ENCODE assay signal across 14 cellular contexts in genomic region chr13:24267801-24268200, GRCh38. TPM values are rescaled to one million over a fixed set of nuclear protein-coding genes. Genes with fewer than 3 reads are reported as not detected.
DNase-seq lines count a peak whose midpoint lies in the region; ATAC-seq and TF ChIP-seq lines count a peak whose summit lies in the region.
"Had no signal": no experiment of that assay in that cellular context is flagged by ENCODE, and none has a peak within 500 bp of the region (broad histone marks: within the 10 kb centered on the region; RNA-seq: fewer than 3 reads in every experiment).

No MANE protein-coding gene starts in this region.

- H3K4me3 Mint-ChIP-seq in IgD-negative memory B cell: peak overlapping the region; percentile 69 to 90 (median 84)
- H3K4me3 Mint-ChIP-seq: brain, WTC11 had no signal

- H3K79me2 ChIP-seq in parathyroid adenoma: no peaks in the 10 kb centered on the region

- H3K9ac ChIP-seq in BLaER1 (no peak overlapping the region), parathyroid adenoma (no peak overlapping the region)

- no peaks in the 10 kb centered on the region for H3K27me3 ChIP-seq in BLaER1
- H3K27me3 ChIP-seq in dorsolateral prefrontal cortex: no peaks in the 10 kb centered on the region
- no peaks in the 10 kb centered on the region for H3K27me3 ChIP-seq in parathyroid adenoma (ENCODE audit: control insufficient read depth, insufficient read depth, low read length)

- peaks cover 33 to 46% (median 45%) of the 10 kb centered on the region in 3 donors for H3K4me1 Mint-ChIP-seq in IgD-negative memory B cell

- H3K36me3 ChIP-seq in BLaER1 (no peaks in the 10 kb centered on the region), parathyroid adenoma (ENCODE audit: control insufficient read depth, insufficient read depth, low read length) (no peaks in the 10 kb centered on the region)

- intact Hi-C loops in dorsolateral prefrontal cortex (cut with DNase I) (no loop called here), posterior cingulate gyrus (cut with DNase I) (no loop called here)

- H4K20me1 ChIP-seq in BLaER1: no peaks in the 10 kb centered on the region

- no peak for TF ChIP-seq CTCF in dorsolateral prefrontal cortex (IDR thresholded peaks at IDR 0.05 in 54 of 56, conservative IDR thresholded peaks at IDR 0.05 in 2 of 56; ENCODE audit: low read depth in 1 of 56, partially characterized antibody in 56 of 56)
- TF ChIP-seq CTCF in parathyroid adenoma (IDR thresholded peaks at IDR 0.05): no peak

- H3K4me2 ChIP-seq in BLaER1 (peak overlapping the region; percentile 65), parathyroid adenoma (ENCODE audit: low read length) (peak overlapping the region; percentile 5)

- DNase-seq in dorsolateral prefrontal cortex: no peak
- DNase-seq in posterior cingulate gyrus: no peak
- DNase-seq: DMS 273 treated with DMSO at 0.1 percent for 48 hours, foreskin melanocyte, trophoblast cell had no signal

- no peaks in the 10 kb centered on the region for H3K36me3 Mint-ChIP-seq in IgD-negative memory B cell
- H3K36me3 Mint-ChIP-seq: WTC11 had no signal

- no peak for ATAC-seq in GM18498 (IDR thresholded peaks at IDR 0.05; ENCODE audit: unreplicated experiment)
- ATAC-seq in GM21447 (IDR thresholded peaks at IDR 0.05; ENCODE audit: unreplicated experiment): no peak
- no peak for ATAC-seq in HG03342 (IDR thresholded peaks at IDR 0.05; ENCODE audit: unreplicated experiment)
- ATAC-seq: WTC11 had no signal

- H3K4me1 ChIP-seq in BLaER1 (peaks cover 53% of the 10 kb centered on the region), parathyroid adenoma (peaks cover 41% of the 10 kb centered on the region)

- H3K27me3 Mint-ChIP-seq in IgD-negative memory B cell: no peaks in the 10 kb centered on the region

- H3K4me3 ChIP-seq in BLaER1: no peak overlapping the region
- peak overlapping the region in 26 of 59 donors; percentile 2 to 49 (median 26) for H3K4me3 ChIP-seq in dorsolateral prefrontal cortex
- H3K4me3 ChIP-seq in parathyroid adenoma (ENCODE audit: low read depth, low read length): no peak overlapping the region

- H3K27ac ChIP-seq in BLaER1 (no peak overlapping the region), dorsolateral prefrontal cortex (peak overlapping the region in 45 of 59 donors; percentile 1 to 76 (median 50)), parathyroid adenoma (peak overlapping the region; percentile 46)

- H2AFZ ChIP-seq in parathyroid adenoma: peak overlapping the region; percentile 41

- peak overlapping the region; percentile 0 to 94 (median 89) for H3K27ac Mint-ChIP-seq in IgD-negative memory B cell

- H3K9me3 Mint-ChIP-seq in IgD-negative memory B cell: no peaks in the 10 kb centered on the region
- H3K9me3 Mint-ChIP-seq: brain, WTC11 had no signal

- H3K9me3 ChIP-seq in BLaER1: no peaks in the 10 kb centered on the region
- no peaks in the 10 kb centered on the region for H3K9me3 ChIP-seq in parathyroid adenoma (ENCODE audit: control insufficient read depth, low read length)

RNA-seq across cellular contexts. Expression of gene C1QTNF9, which starts 41.6 kb away (rescaled TPM):
- polyA plus RNA-seq in IgD-negative memory B cell: not detected
- total RNA-seq in dorsolateral prefrontal cortex: 1 to 10 TPM in 1 of 120 experiments, under 1 TPM in 16, not detected in 103; 0.18 to 1.0 (median 0.30) TPM
- total RNA-seq: lung microvascular endothelial cell, WTC11 had no signal
